In the genomic region with DNA sequence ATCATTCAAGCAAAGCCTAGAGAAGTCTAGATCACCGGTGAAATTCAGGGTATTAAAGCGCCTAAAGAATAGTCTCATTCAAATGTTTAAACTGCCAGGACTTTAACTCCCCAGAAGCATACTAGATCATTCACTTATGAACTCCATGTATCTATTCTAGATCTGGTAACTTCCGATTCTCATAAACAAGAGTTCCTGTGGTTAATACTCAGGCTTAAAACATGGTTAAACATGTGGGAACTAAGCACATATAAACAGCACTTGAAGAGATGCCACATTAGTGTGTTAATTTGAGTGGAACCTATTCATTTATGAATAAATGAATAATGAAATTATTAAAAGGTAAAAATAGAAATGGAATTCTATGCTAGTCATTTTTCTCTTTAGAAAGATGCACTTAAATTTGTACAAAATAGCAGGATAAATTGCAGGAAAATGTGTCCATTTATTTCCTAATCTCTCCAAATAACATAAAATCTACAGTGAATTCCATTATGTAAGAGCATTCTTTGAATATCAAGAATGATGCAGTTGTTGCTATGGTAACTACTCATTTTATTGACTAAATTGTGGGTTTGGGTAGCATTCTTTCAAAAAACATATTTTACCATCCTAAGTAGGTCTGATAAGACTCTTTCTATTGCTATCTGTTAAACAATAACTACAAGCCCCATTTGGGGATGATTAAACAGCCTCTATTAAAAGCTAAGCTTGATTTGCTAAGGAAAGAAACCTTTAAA, we compare ENCODE assay signal across 2 cellular contexts.
TF ChIP-seq lines count a peak whose summit lies in the region.

No MANE protein-coding gene starts in this region.

TF ChIP-seq in GM12878, 131 proteins besides CTCF, POLR2A, EP300 and RAD21 (continued from another document):
- TF ChIP-seq, protein P1, sequence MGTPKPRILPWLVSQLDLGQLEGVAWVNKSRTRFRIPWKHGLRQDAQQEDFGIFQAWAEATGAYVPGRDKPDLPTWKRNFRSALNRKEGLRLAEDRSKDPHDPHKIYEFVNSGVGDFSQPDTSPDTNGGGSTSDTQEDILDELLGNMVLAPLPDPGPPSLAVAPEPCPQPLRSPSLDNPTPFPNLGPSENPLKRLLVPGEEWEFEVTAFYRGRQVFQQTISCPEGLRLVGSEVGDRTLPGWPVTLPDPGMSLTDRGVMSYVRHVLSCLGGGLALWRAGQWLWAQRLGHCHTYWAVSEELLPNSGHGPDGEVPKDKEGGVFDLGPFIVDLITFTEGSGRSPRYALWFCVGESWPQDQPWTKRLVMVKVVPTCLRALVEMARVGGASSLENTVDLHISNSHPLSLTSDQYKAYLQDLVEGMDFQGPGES (IDR thresholded peaks at IDR 0.05), result no peak
- TF ChIP-seq RUNX3 (IDR thresholded peaks at IDR 0.05; ENCODE audit: low read length), result 0 out of 2 replicates have a peak, but pooled peaks have one; percentile 33

TF ChIP-seq in HEK293T, 16 proteins besides CTCF, POLR2A, EP300 and RAD21 (continued from another document):
- TF ChIP-seq, protein P2, sequence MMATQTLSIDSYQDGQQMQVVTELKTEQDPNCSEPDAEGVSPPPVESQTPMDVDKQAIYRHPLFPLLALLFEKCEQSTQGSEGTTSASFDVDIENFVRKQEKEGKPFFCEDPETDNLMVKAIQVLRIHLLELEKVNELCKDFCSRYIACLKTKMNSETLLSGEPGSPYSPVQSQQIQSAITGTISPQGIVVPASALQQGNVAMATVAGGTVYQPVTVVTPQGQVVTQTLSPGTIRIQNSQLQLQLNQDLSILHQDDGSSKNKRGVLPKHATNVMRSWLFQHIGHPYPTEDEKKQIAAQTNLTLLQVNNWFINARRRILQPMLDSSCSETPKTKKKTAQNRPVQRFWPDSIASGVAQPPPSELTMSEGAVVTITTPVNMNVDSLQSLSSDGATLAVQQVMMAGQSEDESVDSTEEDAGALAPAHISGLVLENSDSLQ (IDR thresholded peaks at IDR 0.05), result no peak
- TF ChIP-seq FOXK2 (IDR thresholded peaks at IDR 0.05) (no peak), NFRKB (IDR thresholded peaks at IDR 0.05) (no peak)
